In genomic region chr10:117167346-117168134, GRCh38 we compare ENCODE assay signal across 9 cellular contexts. TPM values are rescaled to one million over a fixed set of nuclear protein-coding genes. Genes with fewer than 3 reads are reported as not detected.
DNase-seq lines count a peak whose midpoint lies in the region; ATAC-seq and TF ChIP-seq lines count a peak whose summit lies in the region.
"Had no signal": no experiment of that assay in that cellular context is flagged by ENCODE, and none has a peak within 500 bp of the region (broad histone marks: within the 10 kb centered on the region; RNA-seq: fewer than 3 reads in every experiment).

No MANE protein-coding gene starts in this region.

- H4K20me1 ChIP-seq in GM23248 (ENCODE audit: insufficient read depth), result no peaks in the 10 kb centered on the region

- no peaks in the 10 kb centered on the region for H3K9me3 Mint-ChIP-seq in MCF 10A (ENCODE audit: unreplicated experiment)

- TF ChIP-seq CTCF in MCF 10A (IDR thresholded peaks at IDR 0.05; ENCODE audit: unreplicated experiment), result no peak
- TF ChIP-seq CTCF in GM10248 (IDR thresholded peaks at IDR 0.05; ENCODE audit: control extremely low read depth, extremely low read depth, low read depth, missing control alignments), result no peak

- H3K27ac Mint-ChIP-seq in MCF 10A (ENCODE audit: low read depth, unreplicated experiment), result no peak overlapping the region

- no TSS peak for BruUV-seq in MCF 10A (replicated peaks; lab: Mats Ljungman, UMichigan)

- no peaks in the 10 kb centered on the region for H3K36me3 Mint-ChIP-seq in MCF 10A (ENCODE audit: insufficient read depth, unreplicated experiment)

- H3K4me3 ChIP-seq in ACC112 (ENCODE audit: low read depth, low read length) (peak overlapping the region; percentile 1; the same call in 1 of the 2 replicates), GM23248 (peak overlapping the region; percentile 22), mesendoderm (ENCODE audit: low read length) (peak overlapping the region; percentile 34)

- H3K79me1 ChIP-seq in mesendoderm (ENCODE audit: low read length), result no peaks in the 10 kb centered on the region

- H4K5ac ChIP-seq in mesendoderm (ENCODE audit: low read length), result no peak overlapping the region

- no peaks in the 10 kb centered on the region for H3K79me2 ChIP-seq in ACC112 (ENCODE audit: control insufficient read depth, insufficient read depth, low read length, unreplicated experiment)
- H3K79me2 ChIP-seq in GM23248 (ENCODE audit: insufficient read depth), result no peaks in the 10 kb centered on the region
- no peaks in the 10 kb centered on the region for H3K79me2 ChIP-seq in mesendoderm (ENCODE audit: control insufficient read depth, insufficient read depth, low read length)

- H2AFZ ChIP-seq in ACC112 (ENCODE audit: low read length, unreplicated experiment) (no peak overlapping the region), GM23248 (peak overlapping the region; percentile 59; the same call in 1 of the 2 replicates)

- 8 to 10% methylated on average over 42 to 45 of the region's 47 CpGs for WGBS in GM23248 (ENCODE audit: low coverage in 1 of 2, low lambda C conversion rate in 2 of 2, missing lambda C conversion rate in 2 of 2), 2 experiments
- no CpG with 5 or more reads among the region's 47 CpGs for WGBS in mesendoderm (ENCODE audit: extremely low coverage, insufficient coverage, low lambda C conversion rate)

- in situ Hi-C loops in GM23248 (cut with MboI), result no loop called here

- H3K27me3 Mint-ChIP-seq in MCF 10A (ENCODE audit: insufficient read depth, unreplicated experiment), result peaks cover 33% of the 10 kb centered on the region

- H3K18ac ChIP-seq in mesendoderm (ENCODE audit: low read length), result no peak overlapping the region

- H4K8ac ChIP-seq in mesendoderm (ENCODE audit: low read depth, low read length), result no peak overlapping the region

- no peak overlapping the region for H3K23ac ChIP-seq in mesendoderm (ENCODE audit: low read length)

- H3K27ac ChIP-seq in ACC112 (ENCODE audit: low read depth, low read length), result no peak overlapping the region
- H3K27ac ChIP-seq in GM23248, result no peak overlapping the region
- no peak overlapping the region for H3K27ac ChIP-seq in mesendoderm (ENCODE audit: low read depth, low read length)

- H3K4me3 Mint-ChIP-seq in MCF 10A (ENCODE audit: unreplicated experiment), result peak overlapping the region; percentile 14

- H3K4me1 ChIP-seq in ACC112 (ENCODE audit: control insufficient read depth, insufficient read depth, low read length, unreplicated experiment) (no peaks in the 10 kb centered on the region), GM23248 (ENCODE audit: insufficient read depth) (no peaks in the 10 kb centered on the region), mesendoderm (ENCODE audit: control insufficient read depth, low read depth, low read length) (no peaks in the 10 kb centered on the region)

- H3K36me3 ChIP-seq in ACC112 (ENCODE audit: insufficient read depth, low read length) (no peaks in the 10 kb centered on the region), GM23248 (ENCODE audit: low read depth) (no peaks in the 10 kb centered on the region), mesendoderm (ENCODE audit: control insufficient read depth, insufficient read depth, low read length) (no peaks in the 10 kb centered on the region)

- POLR2A ChIA-PET in MCF 10A (lab: Yijun Ruan, JAX) (interaction anchor here (1.1 to 1.8 kb wide), 3 partner anchors 279 to 371 kb away, joined by 4 read pairs; no protein-coding TSS in a partner anchor), GM10248 (lab: Yijun Ruan, JAX) (interaction anchor here (0.6 kb wide), 1 partner anchor 29 kb away, joined by 4 read pairs; no protein-coding TSS in a partner anchor)

- no peak overlapping the region for H2BK120ac ChIP-seq in mesendoderm (ENCODE audit: low read depth, low read length)

- intact Hi-C loops in MCF 10A (cut with micrococcal nuclease), result loop anchor here (2.0 to 5.0 kb wide), 3 partner anchors 55 to 221 kb away; no protein-coding TSS in a partner anchor

- DNase-seq in GM23248 (no peak), MCF 10A (ENCODE audit: unreplicated experiment) (no peak), mesendoderm (no peak), activated gamma-delta T cell (lab: John Stamatoyannopoulos, UW) (no peak), GOT3 (lab: John Stamatoyannopoulos, UW) (no peak), GM10248 (ENCODE audit: extremely low spot score) (no peak)

- H3K27me3 ChIP-seq in ACC112 (ENCODE audit: insufficient read depth, low read length) (peaks cover 99% of the 10 kb centered on the region), GM23248 (replicated peaks; ENCODE audit: insufficient read depth) (peaks cover 90% of the 10 kb centered on the region), mesendoderm (ENCODE audit: insufficient read depth, low read length, poor library complexity) (peaks cover 59% of the 10 kb centered on the region)

- H3K9ac ChIP-seq in GM23248 (no peak overlapping the region), mesendoderm (ENCODE audit: low read length) (peak overlapping the region; percentile 63)

- H2BK5ac ChIP-seq in mesendoderm (ENCODE audit: low read length), result no peak overlapping the region

- no peaks in the 10 kb centered on the region for H3K9me3 ChIP-seq in GM23248 (ENCODE audit: low read depth)

- no peaks in the 10 kb centered on the region for H3K9me2 ChIP-seq in GM23248 (ENCODE audit: insufficient read depth)

- no peak overlapping the region for H2BK15ac ChIP-seq in mesendoderm (replicated peaks; ENCODE audit: low read depth)

- CTCF ChIA-PET in MCF 10A (lab: Yijun Ruan, JAX), result interaction anchor here (0.6 to 18.6 kb wide), 35 partner anchors 8 to 486 kb away, joined by 3 to 578 read pairs (median 4); partner anchors contain the start of genes ENO4 and SLC18A2
- CTCF ChIA-PET in GM10248 (lab: Yijun Ruan, JAX), result interaction anchor here (0.7 to 9.9 kb wide), 28 partner anchors 7 to 486 kb away, joined by 3 to 130 read pairs (median 4); partner anchors contain the start of gene ENO4

- peaks cover 6% of the 10 kb centered on the region; the same call in 1 of the 2 replicates for H3F3A ChIP-seq in GM23248 (ENCODE audit: insufficient read depth)

- H3K4ac ChIP-seq in mesendoderm (ENCODE audit: low read depth, low read length), result no peak overlapping the region

- peak overlapping the region; percentile 92 for H3K56ac ChIP-seq in mesendoderm (ENCODE audit: low read length)

- H2AK5ac ChIP-seq in mesendoderm (ENCODE audit: low read length), result no peak overlapping the region

- no peaks in the 10 kb centered on the region for H3K4me1 Mint-ChIP-seq in MCF 10A (ENCODE audit: insufficient read depth, unreplicated experiment)

- H3K4me2 ChIP-seq in GM23248 (ENCODE audit: unreplicated experiment), result peak overlapping the region; percentile 53
- peak overlapping the region; percentile 94 for H3K4me2 ChIP-seq in mesendoderm (ENCODE audit: low read length)

- ATAC-seq in HG02981 (IDR thresholded peaks at IDR 0.05; ENCODE audit: unreplicated experiment), result no peak

RNA-seq across cellular contexts. Expression of gene VAX1, which starts 29.5 kb away (rescaled TPM):
- total RNA-seq in GM23248 (2014; rRNA removed; shearing (Covaris generic)), result not detected in 2 replicates
- polyA plus RNA-seq in GM23248 (2016; fragmentation: Nextera tagmentation; extraction: Ambion mirVana), result not detected in 2 replicates
- not detected in 2 replicates for total RNA-seq in MCF 10A (2022)
- 0.14 TPM for polyA plus RNA-seq in mesendoderm (2013, experiment 1 of 2)
- polyA plus RNA-seq in mesendoderm (2013, experiment 2 of 2), result 0.15 TPM
- total RNA-seq: T-helper 2 cell treated with Interferon-gamma antibody and Interleukin-4, amounts not matched to agents 100 ng/mL and 5 ng/mL, for 36 hours had no signal

RNA-seq across cellular contexts. Expression of gene KCNK18, which starts 29.7 kb away (rescaled TPM):
- not detected in 2 replicates for total RNA-seq in GM23248 (2014; rRNA removed; shearing (Covaris generic))
- not detected in 2 replicates for polyA plus RNA-seq in GM23248 (2016; fragmentation: Nextera tagmentation; extraction: Ambion mirVana)
- not detected in 2 replicates for total RNA-seq in MCF 10A (2022)
- not detected for polyA plus RNA-seq in mesendoderm (2013, experiment 1 of 2)
- polyA plus RNA-seq in mesendoderm (2013, experiment 2 of 2), result not detected
- total RNA-seq: T-helper 2 cell treated with Interferon-gamma antibody and Interleukin-4, amounts not matched to agents 100 ng/mL and 5 ng/mL, for 36 hours had no signal
